ENCODE assay signal across 8 cellular contexts in the genomic region with DNA sequence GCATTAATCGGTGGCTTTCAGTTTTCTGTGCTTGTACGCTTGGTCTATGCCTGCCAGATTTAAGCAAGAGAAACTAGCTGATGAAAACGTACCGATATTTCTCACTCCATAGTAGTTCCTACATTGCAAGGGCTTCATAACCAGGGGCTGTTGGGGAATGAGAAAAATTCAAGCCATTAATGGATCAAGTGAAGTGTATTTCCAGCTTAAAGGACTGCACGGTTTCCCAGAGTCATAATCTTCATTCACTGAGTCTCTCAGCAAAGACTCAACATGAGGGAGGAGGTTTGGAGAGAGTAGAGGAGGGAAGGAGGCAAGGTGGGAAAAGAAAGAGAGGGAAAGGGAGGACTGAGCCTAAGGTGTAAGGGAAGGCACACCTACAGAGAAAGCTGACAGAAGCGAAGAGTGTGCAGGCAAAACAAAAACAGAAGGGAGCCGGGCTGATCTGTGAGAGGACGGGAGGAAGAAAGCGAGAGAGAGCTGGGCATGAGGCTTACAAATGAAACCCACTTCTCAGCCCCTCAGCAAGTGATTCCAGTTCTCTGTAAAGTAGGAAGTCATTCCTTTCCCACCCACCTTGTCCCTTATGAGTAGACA. TPM values are rescaled to one million over a fixed set of nuclear protein-coding genes. Genes with fewer than 3 reads are reported as not detected.
A peak's percentile ranks its signal among the peaks of the same experiment; 100 is the strongest.
DNase-seq lines count a peak whose midpoint lies in the region; ATAC-seq and TF ChIP-seq lines count a peak whose summit lies in the region.

No MANE protein-coding gene starts in this region.

- no peak for TF ChIP-seq EP300 in ovary (IDR thresholded peaks at IDR 0.05)

- H3K4me2 ChIP-seq in KMS-11, result peak overlapping the region; percentile 78

- H3K9me3 Mint-ChIP-seq in activated CD8-positive, alpha-beta memory T cell treated with anti-CD3 and anti-CD28 coated beads, Interleukin-2, amount 10 ng/mL, durations not matched to agents 7 days and 5 days (ENCODE audit: low read depth), result peaks cover 12% of the 10 kb centered on the region

- intact Hi-C loops in ovary (cut with DNase I), result no loop called here

- 15 to 30% (median 21%) methylated on average over 8 to 9 of the region's 9 CpGs for WGBS in ovary, 3 donors

- H3K27ac Mint-ChIP-seq in activated CD8-positive, alpha-beta memory T cell treated with anti-CD3 and anti-CD28 coated beads, Interleukin-2, amount 10 ng/mL, durations not matched to agents 7 days and 5 days, result peak overlapping the region; percentile 97

- H3K27ac ChIP-seq in KMS-11 (peak overlapping the region; percentile 32; the same call in 1 of the 2 replicates), ovary (peak overlapping the region in 1 of 2 donors; percentile 75)

- H3K27me3 ChIP-seq in KMS-11 (ENCODE audit: insufficient read depth, low read depth) (no peaks in the 10 kb centered on the region), ovary (no peaks in the 10 kb centered on the region)

- H3K36me3 Mint-ChIP-seq in activated CD8-positive, alpha-beta memory T cell treated with anti-CD3 and anti-CD28 coated beads, Interleukin-2, amount 10 ng/mL, durations not matched to agents 7 days and 5 days, result peaks cover 69% of the 10 kb centered on the region

- H3K4me3 Mint-ChIP-seq in activated CD8-positive, alpha-beta memory T cell treated with anti-CD3 and anti-CD28 coated beads, Interleukin-2, amount 10 ng/mL, durations not matched to agents 7 days and 5 days, result peak overlapping the region; percentile 98

- TF ChIP-seq CTCF in KMS-11 (conservative IDR thresholded peaks at IDR 0.05; ENCODE audit: low read depth, low read length) (no peak), ovary (IDR thresholded peaks at IDR 0.05) (no peak)

- ATAC-seq in activated CD8-positive, alpha-beta memory T cell treated with anti-CD3 and anti-CD28 coated beads, Interleukin-2, amount 10 ng/mL, durations not matched to agents 7 days and 5 days, result peak; percentile 49
- ATAC-seq in HG02973 (IDR thresholded peaks at IDR 0.05; ENCODE audit: unreplicated experiment), result no peak

- no peaks in the 10 kb centered on the region for H3K27me3 Mint-ChIP-seq in activated CD8-positive, alpha-beta memory T cell treated with anti-CD3 and anti-CD28 coated beads, Interleukin-2, amount 10 ng/mL, durations not matched to agents 7 days and 5 days

- H4K20me1 ChIP-seq in KMS-11 (ENCODE audit: insufficient read depth), result no peaks in the 10 kb centered on the region

- peaks cover 0 to 1% of the 10 kb centered on the region in 2 donors for H3K9me3 ChIP-seq in ovary

- H3K36me3 ChIP-seq in KMS-11 (ENCODE audit: insufficient read depth) (no peaks in the 10 kb centered on the region), ovary (no peaks in the 10 kb centered on the region)

- H3K4me1 Mint-ChIP-seq in activated CD8-positive, alpha-beta memory T cell treated with anti-CD3 and anti-CD28 coated beads, Interleukin-2, amount 10 ng/mL, durations not matched to agents 7 days and 5 days, result peaks cover 72% of the 10 kb centered on the region

- peak overlapping the region; percentile 94 for H2AFZ ChIP-seq in KMS-11 (ENCODE audit: low read depth)

- H3K4me1 ChIP-seq in KMS-11 (ENCODE audit: low read depth, poor library complexity, severe bottlenecking), result peaks cover 13% of the 10 kb centered on the region
- H3K4me1 ChIP-seq in ovary (ENCODE audit: insufficient read depth), result no peaks in the 10 kb centered on the region

- H3K4me3 ChIP-seq in KMS-11 (IDR thresholded peaks at IDR 0.05; ENCODE audit: insufficient read depth, low read depth, low read length) (no peak overlapping the region), ovary (peak overlapping the region; percentile 45)

- peak overlapping the region; percentile 29; the same call in 1 of the 2 replicates for H3K9ac ChIP-seq in KMS-11

- no peak for TF ChIP-seq POLR2A in ovary (IDR thresholded peaks at IDR 0.05)

- CTCF ChIA-PET in activated CD8-positive, alpha-beta memory T cell treated with anti-CD3 and anti-CD28 coated beads, Interleukin-2, amount 10 ng/mL, durations not matched to agents 7 days and 5 days (lab: Charles Lee), result interaction anchor here (0.9 to 4.0 kb wide), 12 partner anchors 16 to 322 kb away, joined by 3 to 21 read pairs (median 4); a partner anchor contains a TSS

- H3K79me2 ChIP-seq in KMS-11 (ENCODE audit: insufficient read depth, low read depth), result no peaks in the 10 kb centered on the region

- DNase-seq in activated CD8-positive, alpha-beta memory T cell treated with anti-CD3 and anti-CD28 coated beads, Interleukin-2, amount 10 ng/mL, durations not matched to agents 7 days and 5 days, result no peak
- no peak for DNase-seq in activated CD8-positive, alpha-beta memory T cell treated with anti-CD3 and anti-CD28 coated beads, Interleukin-2, amount 50 U/mL, for 4 hours
- DNase-seq in dermis blood vessel endothelial cell (peak; percentile 40), ovary (no peak), dedifferentiated amniotic fluid mesenchymal stem cell (ENCODE audit: extremely low spot score) (no peak), NCI-H1694 treated with DMSO at 0.1 percent for 48 hours (lab: John Stamatoyannopoulos, UW) (no peak)

RNA-seq across cellular contexts. Expression of a gene that starts 0.6 kb away (rescaled TPM):
- total RNA-seq in activated CD8-positive, alpha-beta memory T cell treated with anti-CD3 and anti-CD28 coated beads, Interleukin-2, amount 10 ng/mL, durations not matched to agents 7 days and 5 days, result 10 to 100 TPM; 60.3 to 80.0 TPM
- total RNA-seq in dermis blood vessel endothelial cell (75.9 and 87.0 TPM in 2 replicates), ovary (10 to 100 TPM in 3 of 7 donors, 1 to 10 TPM in 4; 6.0 to 13.3 (median 10.0) TPM)
- 10 to 100 TPM; 14.4 to 19.4 TPM for polyA plus RNA-seq in ovary

RNA-seq across cellular contexts. Expression of a gene that starts 30.3 kb away (rescaled TPM):
- total RNA-seq in activated CD8-positive, alpha-beta memory T cell treated with anti-CD3 and anti-CD28 coated beads, Interleukin-2, amount 10 ng/mL, durations not matched to agents 7 days and 5 days, result 10 to 100 TPM in 1 of 2 experiments, 1 to 10 TPM in 1; 6.8 to 12.4 TPM
- 28.2 and 31.1 TPM in 2 replicates for total RNA-seq in dermis blood vessel endothelial cell
- total RNA-seq in ovary, result 1 to 10 TPM in 6 of 7 donors, under 1 TPM in 1; 0.58 to 3.1 (median 1.9) TPM
- 1 to 10 TPM; 5.5 to 6.2 TPM for polyA plus RNA-seq in ovary

RNA-seq across cellular contexts. Expression of a gene that starts 51.1 kb away (rescaled TPM):
- 10 to 100 TPM; 41.0 to 42.5 TPM for total RNA-seq in activated CD8-positive, alpha-beta memory T cell treated with anti-CD3 and anti-CD28 coated beads, Interleukin-2, amount 10 ng/mL, durations not matched to agents 7 days and 5 days
- 203 and 350 TPM in 2 replicates for total RNA-seq in dermis blood vessel endothelial cell
- 1 to 10 TPM; 1.7 to 7.9 (median 5.6) TPM for total RNA-seq in ovary
- polyA plus RNA-seq in ovary, result 10 to 100 TPM; 19.3 to 39.7 TPM

RNA-seq across cellular contexts. Expression of a gene that starts 53.9 kb away (rescaled TPM):
- total RNA-seq in activated CD8-positive, alpha-beta memory T cell treated with anti-CD3 and anti-CD28 coated beads, Interleukin-2, amount 10 ng/mL, durations not matched to agents 7 days and 5 days, result 10 to 100 TPM; 54.6 to 65.0 TPM
- 262 and 355 TPM in 2 replicates for total RNA-seq in dermis blood vessel endothelial cell
- total RNA-seq in ovary, result 10 to 100 TPM in 4 of 7 donors, 1 to 10 TPM in 3; 3.6 to 17.0 (median 11.4) TPM
- 10 to 100 TPM; 16.5 to 38.1 TPM for polyA plus RNA-seq in ovary

Comparison
In these comparisons a context has a peak if more than half of its experiments do, and no peak if none do; other contexts are left out.
1. RNA of a gene that starts 51.1 kb away (total RNA-seq): 203 to 350 TPM in dermis blood vessel endothelial cell and 41.0 to 42.5 TPM in activated CD8-positive, alpha-beta memory T cell treated with anti-CD3 and anti-CD28 coated beads, Interleukin-2, amount 10 ng/mL, durations not matched to agents 7 days and 5 days; 1.7 to 7.9 TPM in ovary; every median in the first group is over 4 times any median in the second.